In genomic region chrX:57137481-57137880, GRCh38 we compare ENCODE assay signal across 1 cellular context.
TF ChIP-seq lines count a peak whose summit lies in the region.

No MANE protein-coding gene starts in this region.

TF ChIP-seq in IMR-90, 13 proteins besides CTCF, POLR2A, EP300 and RAD21 (continued from another document):
- TF ChIP-seq CHD1 (IDR thresholded peaks at IDR 0.05; ENCODE audit: low read depth, low read length): no peak
- no peak for TF ChIP-seq RCOR1 (IDR thresholded peaks at IDR 0.05; ENCODE audit: insufficient replicate concordance, low read length)
- no peak for TF ChIP-seq FOS (IDR thresholded peaks at IDR 0.05; ENCODE audit: low read depth, low read length)
- TF ChIP-seq CEBPB (IDR thresholded peaks at IDR 0.05; ENCODE audit: low read depth, low read length): no peak
- TF ChIP-seq MAFK (IDR thresholded peaks at IDR 0.05; ENCODE audit: low read depth, low read length): no peak
- TF ChIP-seq NFE2L2 (IDR thresholded peaks at IDR 0.05; ENCODE audit: low read depth, low read length): no peak
